ENCODE assay signal across 16 cellular contexts in the genomic region with DNA sequence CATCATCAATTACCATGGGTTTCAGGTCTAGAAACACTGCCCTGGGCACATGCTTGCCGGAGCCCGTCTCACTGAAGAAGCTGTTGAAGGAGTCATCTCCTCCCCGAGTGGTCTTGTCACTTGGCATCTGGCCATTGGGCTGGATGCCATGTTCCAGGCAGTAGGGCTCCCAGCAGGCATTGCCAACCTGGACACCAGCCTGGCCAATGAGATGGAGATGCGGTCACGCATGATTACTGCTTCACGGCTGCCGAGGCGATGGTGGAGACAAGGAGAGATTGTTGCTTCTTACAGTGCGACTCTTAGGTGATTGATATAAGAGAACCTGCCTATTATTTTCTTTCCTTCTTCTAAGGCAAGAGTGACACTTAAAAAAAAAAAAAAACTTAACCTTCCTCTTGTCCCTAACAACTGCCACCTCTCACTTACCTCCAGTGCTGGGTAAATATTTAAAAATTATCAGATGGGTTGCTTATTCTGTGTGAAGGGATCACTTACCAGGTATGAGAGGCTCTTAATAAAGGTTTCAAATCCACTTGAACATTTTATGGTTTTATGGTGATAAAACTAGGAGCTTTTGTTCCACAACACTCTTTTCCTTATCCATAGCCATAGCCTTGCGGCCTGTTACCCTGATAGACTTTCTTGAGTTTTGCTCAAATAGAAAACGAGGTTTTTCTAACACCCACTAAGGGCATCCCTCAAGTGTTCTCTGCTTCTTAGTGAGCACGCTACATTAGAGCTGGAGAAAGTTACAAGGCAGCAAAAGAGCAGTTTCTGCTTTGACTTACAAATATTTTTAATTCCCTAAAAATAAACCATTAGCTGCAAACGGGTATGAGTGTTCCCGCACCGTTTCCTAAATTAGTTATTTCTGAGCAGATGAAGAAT. TPM values are rescaled to one million over a fixed set of nuclear protein-coding genes. Genes with fewer than 3 reads are reported as not detected.
A peak's percentile ranks its signal among the peaks of the same experiment; 100 is the strongest.
DNase-seq lines count a peak whose midpoint lies in the region; ATAC-seq and TF ChIP-seq lines count a peak whose summit lies in the region.
"Had no signal": no experiment of that assay in that cellular context is flagged by ENCODE, and none has a peak within 500 bp of the region (broad histone marks: within the 10 kb centered on the region; RNA-seq: fewer than 3 reads in every experiment).

No MANE protein-coding gene starts in this region.

- CTCF ChIA-PET in HEK293T (lab: Yijun Ruan, JAX): no interaction called here

- no peak overlapping the region for H3K27ac Mint-ChIP-seq in nephron progenitor cell
- H3K27ac Mint-ChIP-seq: activated CD4-positive, alpha-beta T cell treated with anti-CD3 and anti-CD28 coated beads for 36 hours had no signal

- peaks cover 3% of the 10 kb centered on the region for H3K27me3 Mint-ChIP-seq in nephron progenitor cell (ENCODE audit: low read depth, poor library complexity)
- H3K27me3 Mint-ChIP-seq: activated CD4-positive, alpha-beta T cell treated with anti-CD3 and anti-CD28 coated beads for 36 hours had no signal

- TF ChIP-seq CTCF in nephron progenitor cell (IDR thresholded peaks at IDR 0.05): no peak

- no peaks in the 10 kb centered on the region for H3K9me3 Mint-ChIP-seq in nephron progenitor cell

- H3K36me3 Mint-ChIP-seq in nephron progenitor cell (ENCODE audit: low read depth): no peaks in the 10 kb centered on the region

- ATAC-seq in left lobe of liver: no peak

- peak overlapping the region; percentile 67 for H3K27ac ChIP-seq in KOPT-K1 (ENCODE audit: low read depth, low read length, poor library complexity, severe bottlenecking)
- H3K27ac ChIP-seq: RWPE1, testis had no signal

- no peaks in the 10 kb centered on the region for H3K9me3 ChIP-seq in KOPT-K1 (ENCODE audit: insufficient read depth, low read length, poor library complexity, severe bottlenecking)
- H3K9me3 ChIP-seq: Caco-2, testis had no signal

- no peaks in the 10 kb centered on the region for H3K4me1 Mint-ChIP-seq in nephron progenitor cell

- H3K4me3 Mint-ChIP-seq in nephron progenitor cell: no peak overlapping the region
- H3K4me3 Mint-ChIP-seq: activated CD4-positive, alpha-beta T cell treated with anti-CD3 and anti-CD28 coated beads for 36 hours had no signal

- peak; percentile 98 for DNase-seq in DMS79 treated with DMSO at 0.1 percent for 48 hours (lab: John Stamatoyannopoulos, UW)
- DNase-seq in NCI-H2196 treated with DMSO at 0.1 percent for 48 hours (lab: John Stamatoyannopoulos, UW; ENCODE audit: unreplicated experiment): peak; percentile 90
- DNase-seq in left lobe of liver (ENCODE audit: low spot score): peak; percentile 50
- DNase-seq in 8988T: no peak
- no peak for DNase-seq in nephron progenitor cell
- no peak for DNase-seq in HEK293T (ENCODE audit: extremely low spot score)
- DNase-seq: activated CD4-positive, alpha-beta T cell treated with anti-CD3 and anti-CD28 coated beads for 36 hours; activated effector memory CD4-positive, alpha-beta T cell treated with Interleukin-2 at 50 U/mL for 16 hours; Caco-2; GOT3; NCI-H2081 treated with DMSO at 0.1 percent for 48 hours; testis had no signal

- POLR2A ChIA-PET in HEK293T (lab: Yijun Ruan, JAX): no interaction called here

- H3K36me3 ChIP-seq in KOPT-K1 (ENCODE audit: insufficient read depth, low read length): no peaks in the 10 kb centered on the region

TF ChIP-seq in HEK293T, 16 proteins besides CTCF, POLR2A, EP300 and RAD21:
- TF ChIP-seq BHLHE40 (IDR thresholded peaks at IDR 0.05; ENCODE audit: borderline replicate concordance) (no peak), SUZ12 (IDR thresholded peaks at IDR 0.05) (no peak), SP1 (IDR thresholded peaks at IDR 0.05) (no peak), LEF1 (IDR thresholded peaks at IDR 0.05; ENCODE audit: borderline replicate concordance) (no peak), ELF4 (IDR thresholded peaks at IDR 0.05) (no peak), ARNT (IDR thresholded peaks at IDR 0.05) (no peak), TARDBP (IDR thresholded peaks at IDR 0.05) (no peak), FOXA1 (IDR thresholded peaks at IDR 0.05) (no peak), FOXK2 (IDR thresholded peaks at IDR 0.05) (no peak), HDGF (IDR thresholded peaks at IDR 0.05; ENCODE audit: borderline replicate concordance) (no peak), CTBP1 (IDR thresholded peaks at IDR 0.05; ENCODE audit: borderline replicate concordance) (no peak), ZNF384 (IDR thresholded peaks at IDR 0.05) (no peak), FOXM1 (IDR thresholded peaks at IDR 0.05; ENCODE audit: borderline replicate concordance) (no peak), L3MBTL2 (conservative IDR thresholded peaks at IDR 0.05) (no peak), NFRKB (IDR thresholded peaks at IDR 0.05) (no peak), PKNOX1 (IDR thresholded peaks at IDR 0.05) (no peak)

RNA-seq across cellular contexts. Expression of gene NIM1K, which starts 41.2 kb away (rescaled TPM):
- total RNA-seq in left lobe of liver: 0.50 TPM
- total RNA-seq: bronchial epithelial cell, Caco-2, lung microvascular endothelial cell had no signal

Comparison
In these comparisons a context has a peak if more than half of its experiments do, and no peak if none do; other contexts are left out.
1. DNase-seq: peak in DMS79 treated with DMSO at 0.1 percent for 48 hours (single experiment), NCI-H2196 treated with DMSO at 0.1 percent for 48 hours (single experiment) and left lobe of liver (single experiment); none in 8988T (single experiment), nephron progenitor cell (single experiment) and HEK293T (single experiment).